Comparison of ENCODE assay signal across 8 cellular contexts in genomic region chr21:41817228-41817627, GRCh38. TPM values are rescaled to one million over a fixed set of nuclear protein-coding genes. Genes with fewer than 3 reads are reported as not detected.
A peak's percentile ranks its signal among the peaks of the same experiment; 100 is the strongest.
DNase-seq lines count a peak whose midpoint lies in the region; ATAC-seq, FAIRE-seq and TF ChIP-seq lines count a peak whose summit lies in the region.

No MANE protein-coding gene starts in this region.

- no peaks in the 10 kb centered on the region for H3K27me3 ChIP-seq in bronchial epithelial cell (ENCODE audit: control insufficient read depth, insufficient read depth, low read length)

- H3K36me3 ChIP-seq in bronchial epithelial cell (ENCODE audit: control insufficient read depth, insufficient read depth, low read length), result peaks cover 12% of the 10 kb centered on the region
- peaks cover 6 to 11% of the 10 kb centered on the region in 2 donors for H3K36me3 ChIP-seq in kidney (ENCODE audit: control insufficient read depth in 1 of 2, insufficient read depth in 2 of 2, low read length in 2 of 2)

- H3K9me3 ChIP-seq in kidney (ENCODE audit: control insufficient read depth in 1 of 2, low read length in 2 of 2), result no peaks in the 10 kb centered on the region

- FAIRE-seq in bronchial epithelial cell (lab: Jason Lieb, UNC), result no peak
- FAIRE-seq in kidney (lab: Jason Lieb, UNC), result no peak

- intact Hi-C loops in kidney (cut with DNase I), result no loop called here

- H3K4me3 ChIP-seq in bronchial epithelial cell (ENCODE audit: low read depth, low read length) (no peak overlapping the region), kidney (ENCODE audit: low read length in 2 of 2) (no peak overlapping the region)

- H3K4me1 ChIP-seq in kidney (ENCODE audit: control insufficient read depth in 1 of 2, insufficient read depth in 1 of 2, low read depth in 1 of 2, low read length in 2 of 2), result no peaks in the 10 kb centered on the region

- no peak overlapping the region for H3K9ac ChIP-seq in kidney (ENCODE audit: low read length in 2 of 2)

- DNase-seq in stimulated activated naive CD4-positive, alpha-beta T cell (lab: John Stamatoyannopoulos, UW), result peak in 4 of 6 experiments; percentile 5 to 28 (median 8)
- no peak for DNase-seq in stimulated activated naive CD4-positive, alpha-beta T cell treated with Interleukin-2 at 50 U/mL for 16 hours (lab: John Stamatoyannopoulos, UW)
- DNase-seq in HuH-7.5 (ENCODE audit: low spot score) (peak; percentile 83), RKO (ENCODE audit: low spot score) (peak; percentile 76), bronchial epithelial cell (ENCODE audit: low read depth) (peak; percentile 62), kidney (no peak)
- peak; percentile 25 for DNase-seq in stimulated activated CD4-positive, alpha-beta T cell treated with anti-CD3 and anti-CD28 coated beads, Interleukin-4, amount 100 ng/mL, for 24 hours

- H3K27ac ChIP-seq in kidney (ENCODE audit: low read depth in 2 of 2, low read length in 2 of 2), result no peak overlapping the region

- TF ChIP-seq CTCF in bronchial epithelial cell (IDR thresholded peaks at IDR 0.05; ENCODE audit: insufficient read depth, low read length, severe bottlenecking), result peak; percentile 80
- peak; percentile 67 for TF ChIP-seq CTCF in kidney (IDR thresholded peaks at IDR 0.05; ENCODE audit: borderline replicate concordance, extremely low read depth, insufficient read depth)

- no peak for ATAC-seq in GM21723 (IDR thresholded peaks at IDR 0.05; ENCODE audit: unreplicated experiment)

RNA-seq across cellular contexts. Expression of gene RIPK4, which starts 50.4 kb away (rescaled TPM):
- total RNA-seq in bronchial epithelial cell (34.0 and 35.5 TPM in 2 replicates), kidney (32.6 TPM)
- polyA plus RNA-seq in kidney (ENCODE audit: insufficient read depth, low read depth, low replicate concordance), result 11.6 TPM

Comparison
In these comparisons a context has a peak if more than half of its experiments do, and no peak if none do; other contexts are left out.
1. DNase-seq: peak in stimulated activated naive CD4-positive, alpha-beta T cell (4 of 6), HuH-7.5 (single experiment), RKO (single experiment), bronchial epithelial cell (single experiment) and stimulated activated CD4-positive, alpha-beta T cell treated with anti-CD3 and anti-CD28 coated beads, Interleukin-4, amount 100 ng/mL, for 24 hours (single experiment); none in stimulated activated naive CD4-positive, alpha-beta T cell treated with Interleukin-2 at 50 U/mL for 16 hours (single experiment) and kidney (single experiment).